In genomic region chr17:16434662-16435061, GRCh38 we compare ENCODE assay signal across 1 cellular context.
TF ChIP-seq lines count a peak whose summit lies in the region.

No MANE protein-coding gene starts in this region.

TF ChIP-seq in H1, 55 proteins besides CTCF, POLR2A, EP300 and RAD21:
- no peak for TF ChIP-seq SIX5 (IDR thresholded peaks at IDR 0.05; ENCODE audit: low read depth, low read length)
- no peak for TF ChIP-seq EZH2 (IDR thresholded peaks at IDR 0.05; ENCODE audit: low read depth, low read length, severe bottlenecking)
- TF ChIP-seq CHD2 (IDR thresholded peaks at IDR 0.05; ENCODE audit: low read length): no peak
- TF ChIP-seq KDM4A (IDR thresholded peaks at IDR 0.05; ENCODE audit: low read depth, low read length, severe bottlenecking): no peak
